In genomic region chr11:118170231-118170630, GRCh38 we compare ENCODE assay signal across 1 cellular context.
TF ChIP-seq lines count a peak whose summit lies in the region.

No MANE protein-coding gene starts in this region.

TF ChIP-seq in H1, 55 proteins besides CTCF, POLR2A, EP300 and RAD21:
- TF ChIP-seq BCL11A (IDR thresholded peaks at IDR 0.05; ENCODE audit: low read depth in 2 of 2, low read length in 2 of 2): no peak
- no peak for TF ChIP-seq TEAD4 (IDR thresholded peaks at IDR 0.05; ENCODE audit: low read depth, low read length)
- TF ChIP-seq, protein P1, sequence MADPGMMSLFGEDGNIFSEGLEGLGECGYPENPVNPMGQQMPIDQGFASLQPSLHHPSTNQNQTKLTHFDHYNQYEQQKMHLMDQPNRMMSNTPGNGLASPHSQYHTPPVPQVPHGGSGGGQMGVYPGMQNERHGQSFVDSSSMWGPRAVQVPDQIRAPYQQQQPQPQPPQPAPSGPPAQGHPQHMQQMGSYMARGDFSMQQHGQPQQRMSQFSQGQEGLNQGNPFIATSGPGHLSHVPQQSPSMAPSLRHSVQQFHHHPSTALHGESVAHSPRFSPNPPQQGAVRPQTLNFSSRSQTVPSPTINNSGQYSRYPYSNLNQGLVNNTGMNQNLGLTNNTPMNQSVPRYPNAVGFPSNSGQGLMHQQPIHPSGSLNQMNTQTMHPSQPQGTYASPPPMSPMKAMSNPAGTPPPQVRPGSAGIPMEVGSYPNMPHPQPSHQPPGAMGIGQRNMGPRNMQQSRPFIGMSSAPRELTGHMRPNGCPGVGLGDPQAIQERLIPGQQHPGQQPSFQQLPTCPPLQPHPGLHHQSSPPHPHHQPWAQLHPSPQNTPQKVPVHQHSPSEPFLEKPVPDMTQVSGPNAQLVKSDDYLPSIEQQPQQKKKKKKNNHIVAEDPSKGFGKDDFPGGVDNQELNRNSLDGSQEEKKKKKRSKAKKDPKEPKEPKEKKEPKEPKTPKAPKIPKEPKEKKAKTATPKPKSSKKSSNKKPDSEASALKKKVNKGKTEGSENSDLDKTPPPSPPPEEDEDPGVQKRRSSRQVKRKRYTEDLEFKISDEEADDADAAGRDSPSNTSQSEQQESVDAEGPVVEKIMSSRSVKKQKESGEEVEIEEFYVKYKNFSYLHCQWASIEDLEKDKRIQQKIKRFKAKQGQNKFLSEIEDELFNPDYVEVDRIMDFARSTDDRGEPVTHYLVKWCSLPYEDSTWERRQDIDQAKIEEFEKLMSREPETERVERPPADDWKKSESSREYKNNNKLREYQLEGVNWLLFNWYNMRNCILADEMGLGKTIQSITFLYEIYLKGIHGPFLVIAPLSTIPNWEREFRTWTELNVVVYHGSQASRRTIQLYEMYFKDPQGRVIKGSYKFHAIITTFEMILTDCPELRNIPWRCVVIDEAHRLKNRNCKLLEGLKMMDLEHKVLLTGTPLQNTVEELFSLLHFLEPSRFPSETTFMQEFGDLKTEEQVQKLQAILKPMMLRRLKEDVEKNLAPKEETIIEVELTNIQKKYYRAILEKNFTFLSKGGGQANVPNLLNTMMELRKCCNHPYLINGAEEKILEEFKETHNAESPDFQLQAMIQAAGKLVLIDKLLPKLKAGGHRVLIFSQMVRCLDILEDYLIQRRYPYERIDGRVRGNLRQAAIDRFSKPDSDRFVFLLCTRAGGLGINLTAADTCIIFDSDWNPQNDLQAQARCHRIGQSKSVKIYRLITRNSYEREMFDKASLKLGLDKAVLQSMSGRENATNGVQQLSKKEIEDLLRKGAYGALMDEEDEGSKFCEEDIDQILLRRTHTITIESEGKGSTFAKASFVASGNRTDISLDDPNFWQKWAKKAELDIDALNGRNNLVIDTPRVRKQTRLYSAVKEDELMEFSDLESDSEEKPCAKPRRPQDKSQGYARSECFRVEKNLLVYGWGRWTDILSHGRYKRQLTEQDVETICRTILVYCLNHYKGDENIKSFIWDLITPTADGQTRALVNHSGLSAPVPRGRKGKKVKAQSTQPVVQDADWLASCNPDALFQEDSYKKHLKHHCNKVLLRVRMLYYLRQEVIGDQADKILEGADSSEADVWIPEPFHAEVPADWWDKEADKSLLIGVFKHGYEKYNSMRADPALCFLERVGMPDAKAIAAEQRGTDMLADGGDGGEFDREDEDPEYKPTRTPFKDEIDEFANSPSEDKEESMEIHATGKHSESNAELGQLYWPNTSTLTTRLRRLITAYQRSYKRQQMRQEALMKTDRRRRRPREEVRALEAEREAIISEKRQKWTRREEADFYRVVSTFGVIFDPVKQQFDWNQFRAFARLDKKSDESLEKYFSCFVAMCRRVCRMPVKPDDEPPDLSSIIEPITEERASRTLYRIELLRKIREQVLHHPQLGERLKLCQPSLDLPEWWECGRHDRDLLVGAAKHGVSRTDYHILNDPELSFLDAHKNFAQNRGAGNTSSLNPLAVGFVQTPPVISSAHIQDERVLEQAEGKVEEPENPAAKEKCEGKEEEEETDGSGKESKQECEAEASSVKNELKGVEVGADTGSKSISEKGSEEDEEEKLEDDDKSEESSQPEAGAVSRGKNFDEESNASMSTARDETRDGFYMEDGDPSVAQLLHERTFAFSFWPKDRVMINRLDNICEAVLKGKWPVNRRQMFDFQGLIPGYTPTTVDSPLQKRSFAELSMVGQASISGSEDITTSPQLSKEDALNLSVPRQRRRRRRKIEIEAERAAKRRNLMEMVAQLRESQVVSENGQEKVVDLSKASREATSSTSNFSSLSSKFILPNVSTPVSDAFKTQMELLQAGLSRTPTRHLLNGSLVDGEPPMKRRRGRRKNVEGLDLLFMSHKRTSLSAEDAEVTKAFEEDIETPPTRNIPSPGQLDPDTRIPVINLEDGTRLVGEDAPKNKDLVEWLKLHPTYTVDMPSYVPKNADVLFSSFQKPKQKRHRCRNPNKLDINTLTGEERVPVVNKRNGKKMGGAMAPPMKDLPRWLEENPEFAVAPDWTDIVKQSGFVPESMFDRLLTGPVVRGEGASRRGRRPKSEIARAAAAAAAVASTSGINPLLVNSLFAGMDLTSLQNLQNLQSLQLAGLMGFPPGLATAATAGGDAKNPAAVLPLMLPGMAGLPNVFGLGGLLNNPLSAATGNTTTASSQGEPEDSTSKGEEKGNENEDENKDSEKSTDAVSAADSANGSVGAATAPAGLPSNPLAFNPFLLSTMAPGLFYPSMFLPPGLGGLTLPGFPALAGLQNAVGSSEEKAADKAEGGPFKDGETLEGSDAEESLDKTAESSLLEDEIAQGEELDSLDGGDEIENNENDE (IDR thresholded peaks at IDR 0.05; ENCODE audit: insufficient replicate concordance, low read length): no peak
- no peak for TF ChIP-seq SIRT6 (IDR thresholded peaks at IDR 0.05; ENCODE audit: low read length)
- no peak for TF ChIP-seq SIX5 (IDR thresholded peaks at IDR 0.05; ENCODE audit: low read depth, low read length)
- no peak for TF ChIP-seq NRF1 (IDR thresholded peaks at IDR 0.05; ENCODE audit: low read depth, low read length)
- TF ChIP-seq GTF2F1 (IDR thresholded peaks at IDR 0.05; ENCODE audit: borderline replicate concordance, low read depth, low read length): no peak
- no peak for TF ChIP-seq CBX8 (IDR thresholded peaks at IDR 0.05; ENCODE audit: borderline replicate concordance, low read depth, low read length)
- TF ChIP-seq SP4 (IDR thresholded peaks at IDR 0.05; ENCODE audit: low read length): no peak
- TF ChIP-seq BRCA1 (IDR thresholded peaks at IDR 0.05; ENCODE audit: low read depth, low read length): no peak
